In the genomic region with DNA sequence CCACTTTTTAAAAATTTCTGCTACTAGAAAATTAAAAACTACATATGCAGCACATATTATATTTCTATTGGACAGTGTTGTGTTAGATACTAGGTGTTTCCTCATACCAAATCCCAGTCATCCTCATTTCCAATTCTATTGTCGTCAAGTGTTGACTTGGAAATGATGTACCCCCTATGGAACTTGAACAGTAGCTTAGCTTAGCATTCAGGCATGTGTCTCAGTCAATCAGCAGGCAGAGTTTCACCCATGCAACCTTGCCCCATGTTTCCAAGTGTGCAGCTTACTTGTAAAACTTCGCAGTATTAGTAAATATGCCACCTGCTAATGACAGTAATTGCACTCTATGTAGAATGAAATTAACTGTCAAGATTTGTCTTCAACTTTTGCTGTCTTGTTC, we compare ENCODE assay signal across 10 cellular contexts. TPM values are rescaled to one million over a fixed set of nuclear protein-coding genes. Genes with fewer than 3 reads are reported as not detected.
"Had no signal": no experiment of that assay in that cellular context is flagged by ENCODE, and none has a peak within 500 bp of the region (broad histone marks: within the 10 kb centered on the region; RNA-seq: fewer than 3 reads in every experiment).

No MANE protein-coding gene starts in this region.

- H3K4me3 Mint-ChIP-seq: H9, HFFc6, IgD-negative memory B cell had no signal

- FAIRE-seq: H54, HepG2 had no signal

- DNase-seq: GM23248, GOT3, H9, HCEC 1CT, HFFc6, KBM-7 had no signal

- H3K27ac Mint-ChIP-seq: H9, HFFc6 had no signal

- H3K4me3 ChIP-seq: GM23248 had no signal

- H2AFZ ChIP-seq: GM23248 had no signal

- ATAC-seq: HepG2 had no signal

- H3K27me3 Mint-ChIP-seq: IgD-negative memory B cell had no signal

- H3K9ac ChIP-seq: GM23248 had no signal

- H3K27ac ChIP-seq: GM23248, HL-60 had no signal

RNA-seq across cellular contexts. Expression of gene SAMD3, which starts 59.5 kb away (rescaled TPM):
- total RNA-seq: HepG2 had no signal
- polyA plus RNA-seq: HepG2 had no signal
